ENCODE assay signal across 10 cellular contexts in genomic region chr5:124754206-124754927, GRCh38. TPM values are rescaled to one million over a fixed set of nuclear protein-coding genes. Genes with fewer than 3 reads are reported as not detected.
DNase-seq lines count a peak whose midpoint lies in the region; ATAC-seq and TF ChIP-seq lines count a peak whose summit lies in the region.
"Had no signal": no experiment of that assay in that cellular context is flagged by ENCODE, and none has a peak within 500 bp of the region (broad histone marks: within the 10 kb centered on the region; RNA-seq: fewer than 3 reads in every experiment).

No MANE protein-coding gene starts in this region.

- DNase-seq in GM12865 (ENCODE audit: low read depth) (peak; percentile 45), NCI-H146 treated with DMSO at 0.1 percent for 48 hours (lab: John Stamatoyannopoulos, UW; ENCODE audit: unreplicated experiment) (peak; percentile 37), WTC11 (ENCODE audit: low spot score) (no peak), neural crest cell (ENCODE audit: low read depth, low spot score) (no peak), erythroblast (lab: John Stamatoyannopoulos, UW) (no peak)
- DNase-seq in activated CD4-positive, alpha-beta memory T cell treated with anti-CD3 and anti-CD28 coated beads for 36 hours: no peak
- DNase-seq: adrenal gland had no signal

- H3K27me3 Mint-ChIP-seq in WTC11 (ENCODE audit: low read depth) (no peaks in the 10 kb centered on the region), neural crest cell (ENCODE audit: low read depth) (peaks cover under 1% of the 10 kb centered on the region)
- peaks cover under 1% of the 10 kb centered on the region for H3K27me3 Mint-ChIP-seq in activated CD4-positive, alpha-beta memory T cell treated with anti-CD3 and anti-CD28 coated beads for 36 hours
- H3K27me3 Mint-ChIP-seq: progenitor cell of endocrine pancreas had no signal

- ATAC-seq in WTC11 (no peak), HG02610 (IDR thresholded peaks at IDR 0.05; ENCODE audit: unreplicated experiment) (no peak), GM18858 (IDR thresholded peaks at IDR 0.05; ENCODE audit: unreplicated experiment) (no peak)

- H3K27ac Mint-ChIP-seq in WTC11 (peak overlapping the region; percentile 58), neural crest cell (ENCODE audit: unreplicated experiment) (peak overlapping the region; percentile 10)
- no peak overlapping the region for H3K27ac Mint-ChIP-seq in activated CD4-positive, alpha-beta memory T cell treated with anti-CD3 and anti-CD28 coated beads for 36 hours
- H3K27ac Mint-ChIP-seq: progenitor cell of endocrine pancreas had no signal

- CTCF ChIA-PET in WTC11 (lab: Charles Lee): no interaction called here
- CTCF ChIA-PET in activated CD4-positive, alpha-beta memory T cell treated with anti-CD3 and anti-CD28 coated beads for 36 hours (lab: Charles Lee): no interaction called here

- POLR2A ChIA-PET in WTC11 (lab: Charles Lee): no interaction called here
- POLR2A ChIA-PET in activated CD4-positive, alpha-beta memory T cell treated with anti-CD3 and anti-CD28 coated beads for 36 hours (lab: Charles Lee): no interaction called here

- TF ChIP-seq CTCF in GM12865 (IDR thresholded peaks at IDR 0.05; ENCODE audit: insufficient read depth, low read depth, low read length, missing control alignments) (no peak), WTC11 (IDR thresholded peaks at IDR 0.05) (no peak), neural crest cell (conservative IDR thresholded peaks at IDR 0.05) (no peak)

- H3K4me3 Mint-ChIP-seq in WTC11: no peak overlapping the region; the same call in 1 of the 2 replicates
- H3K4me3 Mint-ChIP-seq in neural crest cell: peak overlapping the region; percentile 38
- no peak overlapping the region for H3K4me3 Mint-ChIP-seq in activated CD4-positive, alpha-beta memory T cell treated with anti-CD3 and anti-CD28 coated beads for 36 hours

- no peaks in the 10 kb centered on the region for H3K36me3 Mint-ChIP-seq in WTC11
- no peaks in the 10 kb centered on the region for H3K36me3 Mint-ChIP-seq in neural crest cell (ENCODE audit: low read depth)
- H3K36me3 Mint-ChIP-seq in activated CD4-positive, alpha-beta memory T cell treated with anti-CD3 and anti-CD28 coated beads for 36 hours: no peaks in the 10 kb centered on the region

- H3K4me1 Mint-ChIP-seq in WTC11 (peaks cover 58% of the 10 kb centered on the region), neural crest cell (peaks cover 50% of the 10 kb centered on the region)
- no peaks in the 10 kb centered on the region for H3K4me1 Mint-ChIP-seq in activated CD4-positive, alpha-beta memory T cell treated with anti-CD3 and anti-CD28 coated beads for 36 hours (ENCODE audit: low read depth)

- H3K4me3 ChIP-seq in GM12865 (ENCODE audit: low read depth, low read length): peak overlapping the region; percentile 25
- H3K4me3 ChIP-seq: adrenal gland had no signal

- no peak for TF ChIP-seq POLR2A in erythroblast (IDR thresholded peaks at IDR 0.05; ENCODE audit: low read length)

- intact Hi-C loops in activated CD4-positive, alpha-beta memory T cell treated with anti-CD3 and anti-CD28 coated beads for 36 hours (cut with micrococcal nuclease): no loop called here

- H3K9me3 Mint-ChIP-seq in WTC11 (no peaks in the 10 kb centered on the region), neural crest cell (no peaks in the 10 kb centered on the region)
- H3K9me3 Mint-ChIP-seq in activated CD4-positive, alpha-beta memory T cell treated with anti-CD3 and anti-CD28 coated beads for 36 hours: peaks cover 1% of the 10 kb centered on the region

TF ChIP-seq in WTC11, 78 proteins besides CTCF, POLR2A, EP300 and RAD21:
- TF ChIP-seq JUN (CRISPR knock-in tag; IDR thresholded peaks at IDR 0.05): no peak
- TF ChIP-seq ZBTB43 (CRISPR knock-in tag; IDR thresholded peaks at IDR 0.05): no peak

RNA-seq across cellular contexts. Expression of gene ZNF608, which starts 7.9 kb away (rescaled TPM):
- total RNA-seq in WTC11 (2021): 40.6 to 44.4 TPM (median 43.8 TPM) in 3 replicates
- 106 and 107 TPM in 2 replicates for total RNA-seq in neural crest cell
- not detected for total RNA-seq in activated CD4-positive, alpha-beta memory T cell treated with anti-CD3 and anti-CD28 coated beads for 36 hours

Comparison
In these comparisons a context has a peak if more than half of its experiments do, and no peak if none do; other contexts are left out.
1. DNase-seq: peak in GM12865 (single experiment) and NCI-H146 treated with DMSO at 0.1 percent for 48 hours (single experiment); none in WTC11 (single experiment), neural crest cell (single experiment), activated CD4-positive, alpha-beta memory T cell treated with anti-CD3 and anti-CD28 coated beads for 36 hours (single experiment) and erythroblast (0 of 2).
2. RNA of gene ZNF608, which starts 7.9 kb away (total RNA-seq): 106 to 107 TPM in neural crest cell and 40.6 to 44.4 TPM in WTC11; not detected in activated CD4-positive, alpha-beta memory T cell treated with anti-CD3 and anti-CD28 coated beads for 36 hours; every median in the first group is over 10 times any median in the second.